Comparison of ENCODE assay signal across 1 cellular context in the genomic region with DNA sequence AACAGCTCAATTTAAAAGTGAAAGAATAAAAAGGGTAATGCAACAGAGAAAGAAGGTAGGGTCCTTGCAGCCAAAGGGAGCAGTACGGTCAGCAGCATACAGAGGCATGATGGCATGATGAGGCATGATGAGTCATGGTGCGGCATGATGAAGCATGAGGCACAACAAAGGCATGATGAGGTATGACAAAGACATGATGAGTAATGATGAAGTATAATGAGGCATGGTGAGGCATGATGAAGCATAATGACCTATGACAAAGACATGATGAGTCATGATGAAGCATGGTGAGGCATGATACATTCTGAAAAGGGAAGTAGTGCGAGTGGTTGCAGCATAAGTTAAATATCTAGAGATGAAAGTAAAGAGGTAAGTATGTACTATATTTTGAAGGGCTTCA.
TF ChIP-seq lines count a peak whose summit lies in the region.

No MANE protein-coding gene starts in this region.

TF ChIP-seq in GM12878, 131 proteins besides CTCF, POLR2A, EP300 and RAD21:
- TF ChIP-seq ZBTB40 (IDR thresholded peaks at IDR 0.05; ENCODE audit: borderline replicate concordance) (no peak), PBX3 (IDR thresholded peaks at IDR 0.05; ENCODE audit: insufficient replicate concordance, low read depth, low read length) (peak; percentile 31), RAD51 (IDR thresholded peaks at IDR 0.05) (no peak), IRF5 (IDR thresholded peaks at IDR 0.05; ENCODE audit: borderline replicate concordance) (no peak), ZNF274 (IDR thresholded peaks at IDR 0.05; ENCODE audit: insufficient read depth, insufficient read length) (no peak)
- TF ChIP-seq, protein P1, sequence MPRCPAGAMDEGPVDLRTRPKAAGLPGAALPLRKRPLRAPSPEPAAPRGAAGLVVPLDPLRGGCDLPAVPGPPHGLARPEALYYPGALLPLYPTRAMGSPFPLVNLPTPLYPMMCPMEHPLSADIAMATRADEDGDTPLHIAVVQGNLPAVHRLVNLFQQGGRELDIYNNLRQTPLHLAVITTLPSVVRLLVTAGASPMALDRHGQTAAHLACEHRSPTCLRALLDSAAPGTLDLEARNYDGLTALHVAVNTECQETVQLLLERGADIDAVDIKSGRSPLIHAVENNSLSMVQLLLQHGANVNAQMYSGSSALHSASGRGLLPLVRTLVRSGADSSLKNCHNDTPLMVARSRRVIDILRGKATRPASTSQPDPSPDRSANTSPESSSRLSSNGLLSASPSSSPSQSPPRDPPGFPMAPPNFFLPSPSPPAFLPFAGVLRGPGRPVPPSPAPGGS (IDR thresholded peaks at IDR 0.05; ENCODE audit: borderline replicate concordance, insufficient read depth, low read depth, low read length, poor library complexity, severe bottlenecking): peak; percentile 96
